Comparison of ENCODE assay signal across 1 cellular context in the genomic region with DNA sequence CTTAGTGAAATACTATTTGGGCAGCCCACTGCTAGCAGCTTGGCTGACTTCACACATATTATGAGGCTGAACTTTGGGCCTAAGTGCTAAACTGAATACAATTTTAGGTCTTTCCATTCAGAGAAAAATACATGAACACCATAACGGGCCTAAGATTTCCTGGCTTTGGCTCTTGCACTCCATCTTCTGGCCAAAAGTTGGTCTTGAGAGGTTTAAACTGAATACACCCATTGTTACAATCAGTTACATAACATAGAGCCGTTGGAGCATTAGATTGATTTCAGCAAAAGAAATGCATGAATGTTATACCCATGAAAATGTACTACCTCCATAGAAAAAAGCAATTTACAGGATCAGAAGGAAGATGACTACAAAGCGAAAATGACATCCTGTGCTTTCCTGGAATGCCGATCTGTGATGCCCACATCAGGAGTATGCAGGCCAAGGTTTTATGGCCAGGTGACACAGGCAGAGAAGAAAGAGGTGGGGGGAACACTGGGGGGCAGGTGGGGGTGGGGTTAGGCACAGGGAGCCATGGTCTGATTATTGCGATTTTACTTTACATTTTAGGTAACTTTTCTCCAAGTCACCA.
TF ChIP-seq lines count a peak whose summit lies in the region.

No MANE protein-coding gene starts in this region.

TF ChIP-seq in GM23338, 12 proteins besides CTCF, POLR2A, EP300 and RAD21 (continued from another document):
- TF ChIP-seq, protein P1, sequence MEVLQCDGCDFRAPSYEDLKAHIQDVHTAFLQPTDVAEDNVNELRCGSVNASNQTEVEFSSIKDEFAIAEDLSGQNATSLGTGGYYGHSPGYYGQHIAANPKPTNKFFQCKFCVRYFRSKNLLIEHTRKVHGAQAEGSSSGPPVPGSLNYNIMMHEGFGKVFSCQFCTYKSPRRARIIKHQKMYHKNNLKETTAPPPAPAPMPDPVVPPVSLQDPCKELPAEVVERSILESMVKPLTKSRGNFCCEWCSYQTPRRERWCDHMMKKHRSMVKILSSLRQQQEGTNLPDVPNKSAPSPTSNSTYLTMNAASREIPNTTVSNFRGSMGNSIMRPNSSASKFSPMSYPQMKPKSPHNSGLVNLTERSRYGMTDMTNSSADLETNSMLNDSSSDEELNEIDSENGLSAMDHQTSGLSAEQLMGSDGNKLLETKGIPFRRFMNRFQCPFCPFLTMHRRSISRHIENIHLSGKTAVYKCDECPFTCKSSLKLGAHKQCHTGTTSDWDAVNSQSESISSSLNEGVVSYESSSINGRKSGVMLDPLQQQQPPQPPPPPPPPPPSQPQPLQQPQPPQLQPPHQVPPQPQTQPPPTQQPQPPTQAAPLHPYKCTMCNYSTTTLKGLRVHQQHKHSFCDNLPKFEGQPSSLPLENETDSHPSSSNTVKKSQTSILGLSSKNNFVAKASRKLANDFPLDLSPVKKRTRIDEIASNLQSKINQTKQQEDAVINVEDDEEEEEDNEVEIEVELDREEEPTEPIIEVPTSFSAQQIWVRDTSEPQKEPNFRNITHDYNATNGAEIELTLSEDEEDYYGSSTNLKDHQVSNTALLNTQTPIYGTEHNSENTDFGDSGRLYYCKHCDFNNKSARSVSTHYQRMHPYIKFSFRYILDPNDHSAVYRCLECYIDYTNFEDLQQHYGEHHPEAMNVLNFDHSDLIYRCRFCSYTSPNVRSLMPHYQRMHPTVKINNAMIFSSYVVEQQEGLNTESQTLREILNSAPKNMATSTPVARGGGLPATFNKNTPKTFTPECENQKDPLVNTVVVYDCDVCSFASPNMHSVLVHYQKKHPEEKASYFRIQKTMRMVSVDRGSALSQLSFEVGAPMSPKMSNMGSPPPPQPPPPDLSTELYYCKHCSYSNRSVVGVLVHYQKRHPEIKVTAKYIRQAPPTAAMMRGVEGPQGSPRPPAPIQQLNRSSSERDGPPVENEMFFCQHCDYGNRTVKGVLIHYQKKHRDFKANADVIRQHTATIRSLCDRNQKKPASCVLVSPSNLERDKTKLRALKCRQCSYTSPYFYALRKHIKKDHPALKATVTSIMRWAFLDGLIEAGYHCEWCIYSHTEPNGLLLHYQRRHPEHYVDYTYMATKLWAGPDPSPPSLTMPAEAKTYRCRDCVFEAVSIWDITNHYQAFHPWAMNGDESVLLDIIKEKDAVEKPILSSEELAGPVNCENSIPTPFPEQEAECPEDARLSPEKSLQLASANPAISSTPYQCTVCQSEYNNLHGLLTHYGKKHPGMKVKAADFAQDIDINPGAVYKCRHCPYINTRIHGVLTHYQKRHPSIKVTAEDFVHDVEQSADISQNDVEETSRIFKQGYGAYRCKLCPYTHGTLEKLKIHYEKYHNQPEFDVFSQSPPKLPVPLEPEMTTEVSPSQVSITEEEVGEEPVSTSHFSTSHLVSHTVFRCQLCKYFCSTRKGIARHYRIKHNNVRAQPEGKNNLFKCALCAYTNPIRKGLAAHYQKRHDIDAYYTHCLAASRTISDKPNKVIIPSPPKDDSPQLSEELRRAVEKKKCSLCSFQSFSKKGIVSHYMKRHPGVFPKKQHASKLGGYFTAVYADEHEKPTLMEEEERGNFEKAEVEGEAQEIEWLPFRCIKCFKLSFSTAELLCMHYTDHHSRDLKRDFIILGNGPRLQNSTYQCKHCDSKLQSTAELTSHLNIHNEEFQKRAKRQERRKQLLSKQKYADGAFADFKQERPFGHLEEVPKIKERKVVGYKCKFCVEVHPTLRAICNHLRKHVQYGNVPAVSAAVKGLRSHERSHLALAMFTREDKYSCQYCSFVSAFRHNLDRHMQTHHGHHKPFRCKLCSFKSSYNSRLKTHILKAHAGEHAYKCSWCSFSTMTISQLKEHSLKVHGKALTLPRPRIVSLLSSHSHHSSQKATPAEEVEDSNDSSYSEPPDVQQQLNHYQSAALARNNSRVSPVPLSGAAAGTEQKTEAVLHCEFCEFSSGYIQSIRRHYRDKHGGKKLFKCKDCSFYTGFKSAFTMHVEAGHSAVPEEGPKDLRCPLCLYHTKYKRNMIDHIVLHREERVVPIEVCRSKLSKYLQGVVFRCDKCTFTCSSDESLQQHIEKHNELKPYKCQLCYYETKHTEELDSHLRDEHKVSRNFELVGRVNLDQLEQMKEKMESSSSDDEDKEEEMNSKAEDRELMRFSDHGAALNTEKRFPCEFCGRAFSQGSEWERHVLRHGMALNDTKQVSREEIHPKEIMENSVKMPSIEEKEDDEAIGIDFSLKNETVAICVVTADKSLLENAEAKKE (CRISPR knock-in tag; IDR thresholded peaks at IDR 0.05) = no peak
- TF ChIP-seq EZH2 (IDR thresholded peaks at IDR 0.05; ENCODE audit: low read depth, unreplicated experiment) = no peak
- TF ChIP-seq POLR2AphosphoS5 (IDR thresholded peaks at IDR 0.05; ENCODE audit: low read depth) = no peak
- TF ChIP-seq, protein P2, sequence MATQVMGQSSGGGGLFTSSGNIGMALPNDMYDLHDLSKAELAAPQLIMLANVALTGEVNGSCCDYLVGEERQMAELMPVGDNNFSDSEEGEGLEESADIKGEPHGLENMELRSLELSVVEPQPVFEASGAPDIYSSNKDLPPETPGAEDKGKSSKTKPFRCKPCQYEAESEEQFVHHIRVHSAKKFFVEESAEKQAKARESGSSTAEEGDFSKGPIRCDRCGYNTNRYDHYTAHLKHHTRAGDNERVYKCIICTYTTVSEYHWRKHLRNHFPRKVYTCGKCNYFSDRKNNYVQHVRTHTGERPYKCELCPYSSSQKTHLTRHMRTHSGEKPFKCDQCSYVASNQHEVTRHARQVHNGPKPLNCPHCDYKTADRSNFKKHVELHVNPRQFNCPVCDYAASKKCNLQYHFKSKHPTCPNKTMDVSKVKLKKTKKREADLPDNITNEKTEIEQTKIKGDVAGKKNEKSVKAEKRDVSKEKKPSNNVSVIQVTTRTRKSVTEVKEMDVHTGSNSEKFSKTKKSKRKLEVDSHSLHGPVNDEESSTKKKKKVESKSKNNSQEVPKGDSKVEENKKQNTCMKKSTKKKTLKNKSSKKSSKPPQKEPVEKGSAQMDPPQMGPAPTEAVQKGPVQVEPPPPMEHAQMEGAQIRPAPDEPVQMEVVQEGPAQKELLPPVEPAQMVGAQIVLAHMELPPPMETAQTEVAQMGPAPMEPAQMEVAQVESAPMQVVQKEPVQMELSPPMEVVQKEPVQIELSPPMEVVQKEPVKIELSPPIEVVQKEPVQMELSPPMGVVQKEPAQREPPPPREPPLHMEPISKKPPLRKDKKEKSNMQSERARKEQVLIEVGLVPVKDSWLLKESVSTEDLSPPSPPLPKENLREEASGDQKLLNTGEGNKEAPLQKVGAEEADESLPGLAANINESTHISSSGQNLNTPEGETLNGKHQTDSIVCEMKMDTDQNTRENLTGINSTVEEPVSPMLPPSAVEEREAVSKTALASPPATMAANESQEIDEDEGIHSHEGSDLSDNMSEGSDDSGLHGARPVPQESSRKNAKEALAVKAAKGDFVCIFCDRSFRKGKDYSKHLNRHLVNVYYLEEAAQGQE (IDR thresholded peaks at IDR 0.05; ENCODE audit: unreplicated experiment) = no peak
- no peak for TF ChIP-seq ZNF331 (CRISPR knock-in tag; IDR thresholded peaks at IDR 0.05; ENCODE audit: low read depth)
